8 cellular contexts compared by ENCODE assay signal in genomic region chrX:44873415-44874270, GRCh38. TPM values are rescaled to one million over a fixed set of nuclear protein-coding genes. Genes with fewer than 3 reads are reported as not detected.
A peak's percentile ranks its signal among the peaks of the same experiment; 100 is the strongest.
DNase-seq lines count a peak whose midpoint lies in the region; ATAC-seq and TF ChIP-seq lines count a peak whose summit lies in the region.

No MANE protein-coding gene starts in this region.

- TF ChIP-seq RAD21 in neural cell (conservative IDR thresholded peaks at IDR 0.05), result peak; percentile 34

- intact Hi-C loops in PC-3 (cut with micrococcal nuclease), result loop anchor here (5.0 kb wide), 3 partner anchors 69 to 331 kb away; partner anchors contain the start of gene FUNDC1
- intact Hi-C loops in activated T-helper 2 cell treated with anti-CD3 and anti-CD28 coated beads, Interferon-gamma antibody, Interleukin-2, Interleukin-4, amounts not matched to agents 10 μg/mL and 5 μg/mL and 100 μg/mL, durations not matched to agents 14 hours and 24 hours and 36 hours (cut with micrococcal nuclease), result loop anchor here (2.0 to 10.0 kb wide), 3 partner anchors 74 to 1219 kb away; partner anchors contain the start of gene MAOA
- intact Hi-C loops in testis (cut with DNase I; ENCODE audit: low total_unique reads), result no loop called here

- TF ChIP-seq POLR2A in testis (IDR thresholded peaks at IDR 0.05), result no peak

- peak overlapping the region; percentile 98 for H3K27ac Mint-ChIP-seq in activated T-helper 2 cell treated with anti-CD3 and anti-CD28 coated beads, Interferon-gamma antibody, Interleukin-2, Interleukin-4, amounts not matched to agents 10 μg/mL and 5 μg/mL and 100 μg/mL, durations not matched to agents 14 hours and 24 hours and 36 hours

- ATAC-seq in HG02938 (IDR thresholded peaks at IDR 0.05; ENCODE audit: unreplicated experiment) (peak; percentile 2), PC-3 (no peak; the same call in 1 of the 2 replicates), HG03039 (IDR thresholded peaks at IDR 0.05; ENCODE audit: unreplicated experiment) (no peak)

- no peaks in the 10 kb centered on the region for H3K9me3 Mint-ChIP-seq in activated T-helper 2 cell treated with anti-CD3 and anti-CD28 coated beads, Interferon-gamma antibody, Interleukin-2, Interleukin-4, amounts not matched to agents 10 μg/mL and 5 μg/mL and 100 μg/mL, durations not matched to agents 14 hours and 24 hours and 36 hours

- POLR2A ChIA-PET in PC-3 (lab: Charles Lee; ENCODE audit: unreplicated experiment), result interaction anchor here (0.6 kb wide), 3 partner anchors 142 to 1697 kb away, joined by 3 to 4 read pairs (median 4); no protein-coding TSS in a partner anchor

- CTCF ChIA-PET in PC-3 (lab: Charles Lee), result interaction anchor here (0.8 kb wide), 1 partner anchor 915 kb away, joined by 9 read pairs; no protein-coding TSS in a partner anchor

- H2AFZ ChIP-seq in PC-3 (ENCODE audit: low read length) (peak overlapping the region; percentile 60), neural cell (ENCODE audit: low read depth, low read length) (peak overlapping the region; percentile 8)

- H3K9ac ChIP-seq in ES-I3 (ENCODE audit: low read depth, low read length) (peak overlapping the region; percentile 89), PC-3 (ENCODE audit: low read length) (peak overlapping the region; percentile 97), neural cell (ENCODE audit: low read length) (peak overlapping the region; percentile 84)

- H3K36me3 Mint-ChIP-seq in activated T-helper 2 cell treated with anti-CD3 and anti-CD28 coated beads, Interferon-gamma antibody, Interleukin-2, Interleukin-4, amounts not matched to agents 10 μg/mL and 5 μg/mL and 100 μg/mL, durations not matched to agents 14 hours and 24 hours and 36 hours (ENCODE audit: low read depth), result peaks cover 6% of the 10 kb centered on the region

- no peaks in the 10 kb centered on the region for H3F3A ChIP-seq in PC-3 (ENCODE audit: low read length, unreplicated experiment)
- H3F3A ChIP-seq in neural cell (ENCODE audit: insufficient read depth, low read length, poor library complexity, severe bottlenecking), result no peaks in the 10 kb centered on the region

- H3K36me3 ChIP-seq in ES-I3 (ENCODE audit: insufficient read depth, low read length), result no peaks in the 10 kb centered on the region
- H3K36me3 ChIP-seq in PC-3 (ENCODE audit: low read depth, low read length), result 0 out of 2 replicates have a peak, but pooled peaks cover 5% of the 10 kb centered on the region
- no peaks in the 10 kb centered on the region for H3K36me3 ChIP-seq in neural cell (ENCODE audit: insufficient read depth, low read length)
- no peaks in the 10 kb centered on the region for H3K36me3 ChIP-seq in testis (ENCODE audit: low read depth, missing control alignments)

- DNase-seq in PC-3 (peak; percentile 29), fibroblast of pulmonary artery (ENCODE audit: low read depth) (peak; percentile 44), testis (peak; percentile 40)
- DNase-seq in activated T-helper 2 cell treated with anti-CD3 and anti-CD28 coated beads, Interferon-gamma antibody, Interleukin-2, Interleukin-4, amounts not matched to agents 10 μg/mL and 5 μg/mL and 100 μg/mL, durations not matched to agents 14 hours and 24 hours and 36 hours (ENCODE audit: low spot score), result peak; percentile 24

- TF ChIP-seq CTCF in PC-3 (conservative IDR thresholded peaks at IDR 0.05; ENCODE audit: low read depth, low read length) (no peak), fibroblast of pulmonary artery (IDR thresholded peaks at IDR 0.05; ENCODE audit: low read length, missing control alignments) (no peak), neural cell (IDR thresholded peaks at IDR 0.05; ENCODE audit: poor library complexity, severe bottlenecking) (no peak), testis (IDR thresholded peaks at IDR 0.05) (no peak)

- no peak for TF ChIP-seq EP300 in neural cell (conservative IDR thresholded peaks at IDR 0.05; ENCODE audit: poor library complexity, severe bottlenecking)

- H3K4me2 ChIP-seq in PC-3 (ENCODE audit: low read length) (peak overlapping the region; percentile 96), neural cell (ENCODE audit: low read length) (peak overlapping the region; percentile 14)

- WGBS in testis, 2 donors, result 1% methylated on average over 52 of the region's 99 CpGs; no CpG with 5 or more reads in 1 of the 2 donors

- peak overlapping the region; percentile 82 for H3K27ac ChIP-seq in PC-3 (ENCODE audit: low read length)
- H3K27ac ChIP-seq in neural cell (ENCODE audit: low read length), result peak overlapping the region; percentile 85
- H3K27ac ChIP-seq in testis, result peak overlapping the region; percentile 98 to 99

- H3K27me3 ChIP-seq in PC-3 (ENCODE audit: low read length), result no peaks in the 10 kb centered on the region
- H3K27me3 ChIP-seq in neural cell (ENCODE audit: insufficient read depth, low read depth, low read length), result no peaks in the 10 kb centered on the region
- no peaks in the 10 kb centered on the region for H3K27me3 ChIP-seq in testis

- H4K20me1 ChIP-seq in PC-3 (ENCODE audit: low read length), result peaks cover 28% of the 10 kb centered on the region
- H4K20me1 ChIP-seq in neural cell (ENCODE audit: insufficient read depth), result no peaks in the 10 kb centered on the region

- peaks cover 8% of the 10 kb centered on the region for H3K4me1 Mint-ChIP-seq in activated T-helper 2 cell treated with anti-CD3 and anti-CD28 coated beads, Interferon-gamma antibody, Interleukin-2, Interleukin-4, amounts not matched to agents 10 μg/mL and 5 μg/mL and 100 μg/mL, durations not matched to agents 14 hours and 24 hours and 36 hours (ENCODE audit: low read depth)

- no TSS peak for BruUV-seq in PC-3 (replicated peaks; lab: Mats Ljungman, UMichigan)

- H3K4me1 ChIP-seq in ES-I3 (ENCODE audit: insufficient read depth, low read length), result no peaks in the 10 kb centered on the region
- peaks cover 8% of the 10 kb centered on the region; the same call in 1 of the 2 replicates for H3K4me1 ChIP-seq in PC-3 (ENCODE audit: insufficient read depth, low read length)
- no peaks in the 10 kb centered on the region for H3K4me1 ChIP-seq in testis

- no peaks in the 10 kb centered on the region for H3K27me3 Mint-ChIP-seq in activated T-helper 2 cell treated with anti-CD3 and anti-CD28 coated beads, Interferon-gamma antibody, Interleukin-2, Interleukin-4, amounts not matched to agents 10 μg/mL and 5 μg/mL and 100 μg/mL, durations not matched to agents 14 hours and 24 hours and 36 hours (ENCODE audit: low read depth)

- H3K9me2 ChIP-seq in PC-3 (replicated peaks; ENCODE audit: low read length), result no peaks in the 10 kb centered on the region
- no peaks in the 10 kb centered on the region for H3K9me2 ChIP-seq in neural cell (ENCODE audit: insufficient read depth, low read length)

- peak overlapping the region; percentile 95 for H3K4me3 Mint-ChIP-seq in activated T-helper 2 cell treated with anti-CD3 and anti-CD28 coated beads, Interferon-gamma antibody, Interleukin-2, Interleukin-4, amounts not matched to agents 10 μg/mL and 5 μg/mL and 100 μg/mL, durations not matched to agents 14 hours and 24 hours and 36 hours (ENCODE audit: low read depth)

- H3K4me3 ChIP-seq in PC-3 (ENCODE audit: low read length) (peak overlapping the region; percentile 99), fibroblast of pulmonary artery (replicated peaks; ENCODE audit: low read depth, low read length) (peak overlapping the region; percentile 78), neural cell (ENCODE audit: low read length) (peak overlapping the region; percentile 85), testis (peak overlapping the region; percentile 68 to 78)

- H3K79me2 ChIP-seq in PC-3 (ENCODE audit: low read length) (peaks cover 73% of the 10 kb centered on the region), neural cell (replicated peaks; ENCODE audit: insufficient read depth, low read length) (peaks cover 47% of the 10 kb centered on the region)

- H3K9me3 ChIP-seq in ES-I3 (ENCODE audit: control insufficient read depth, insufficient read depth, low read length) (no peaks in the 10 kb centered on the region), PC-3 (ENCODE audit: low read length) (no peaks in the 10 kb centered on the region), neural cell (ENCODE audit: low read length) (no peaks in the 10 kb centered on the region), testis (no peaks in the 10 kb centered on the region)

TF ChIP-seq in neural cell, 6 proteins besides CTCF, POLR2A, EP300 and RAD21 (continues in another document):
- no peak for TF ChIP-seq EZH2 (IDR thresholded peaks at IDR 0.05; ENCODE audit: borderline replicate concordance, insufficient read depth, low read length, poor library complexity, severe bottlenecking)

RNA-seq across cellular contexts. Expression of gene KDM6A, which starts 0.7 kb away (rescaled TPM):
- 27.2 and 31.3 TPM in 2 replicates for total RNA-seq in PC-3 (2014; rRNA removed)
- 21.8 and 30.7 TPM in 2 replicates for total RNA-seq in activated T-helper 2 cell treated with anti-CD3 and anti-CD28 coated beads, Interferon-gamma antibody, Interleukin-2, Interleukin-4, amounts not matched to agents 10 μg/mL and 5 μg/mL and 100 μg/mL, durations not matched to agents 14 hours and 24 hours and 36 hours
- polyA plus RNA-seq in neural cell, result 25.1 and 31.0 TPM in 2 replicates
- polyA minus RNA-seq in neural cell, result 55.0 and 68.4 TPM in 2 replicates
- total RNA-seq in testis, result 10 to 100 TPM; 56.7 to 57.7 TPM
- 27.2 TPM for polyA plus RNA-seq in testis (ENCODE audit: insufficient read depth, low read depth, low replicate concordance)

RNA-seq across cellular contexts. Expression of gene DUSP21, which starts 29.8 kb away (rescaled TPM):
- total RNA-seq in PC-3 (2014; rRNA removed), result not detected in 2 replicates
- total RNA-seq in activated T-helper 2 cell treated with anti-CD3 and anti-CD28 coated beads, Interferon-gamma antibody, Interleukin-2, Interleukin-4, amounts not matched to agents 10 μg/mL and 5 μg/mL and 100 μg/mL, durations not matched to agents 14 hours and 24 hours and 36 hours, result not detected in 2 replicates
- not detected in 2 replicates for polyA plus RNA-seq in neural cell
- not detected in 2 replicates for polyA minus RNA-seq in neural cell
- total RNA-seq in testis, result 1 to 10 TPM; 6.0 to 9.2 TPM
- polyA plus RNA-seq in testis (ENCODE audit: insufficient read depth, low read depth, low replicate concordance), result 9.6 TPM
